ENCODE assay signal across 10 cellular contexts in the genomic region with DNA sequence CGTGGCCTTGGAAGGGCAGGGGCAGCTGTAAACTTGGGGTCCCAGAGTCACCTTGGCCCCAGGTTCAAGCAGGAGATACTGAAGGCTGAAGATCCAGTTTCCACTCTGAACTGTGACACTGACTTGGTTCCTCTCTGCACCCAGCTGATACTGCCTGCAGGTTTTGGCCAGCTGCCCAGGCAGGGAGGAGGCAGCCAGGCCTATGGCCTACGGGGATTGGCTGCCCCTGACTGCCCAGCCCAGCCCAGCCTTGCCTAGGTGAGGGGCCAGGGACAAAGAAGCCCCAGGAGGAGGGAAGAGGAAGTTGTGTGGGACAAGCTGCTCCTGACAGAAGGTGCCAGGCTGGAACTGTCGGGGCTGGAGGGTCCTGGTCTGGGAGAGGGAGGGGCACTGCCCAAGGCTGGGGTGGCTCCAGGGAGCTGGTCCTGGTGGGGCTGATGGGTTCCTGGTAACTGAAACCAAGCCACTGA. TPM values are rescaled to one million over a fixed set of nuclear protein-coding genes. Genes with fewer than 3 reads are reported as not detected.
A peak's percentile ranks its signal among the peaks of the same experiment; 100 is the strongest.
DNase-seq lines count a peak whose midpoint lies in the region; ATAC-seq and TF ChIP-seq lines count a peak whose summit lies in the region.
"Had no signal": no experiment of that assay in that cellular context is flagged by ENCODE, and none has a peak within 500 bp of the region (broad histone marks: within the 10 kb centered on the region; RNA-seq: fewer than 3 reads in every experiment).

No MANE protein-coding gene starts in this region.

- DNase-seq in HT-29 (ENCODE audit: low spot score), result peak; percentile 44
- DNase-seq in OCI-M1 (lab: John Stamatoyannopoulos, UW), result peak; percentile 75
- DNase-seq in left cardiac atrium, result no peak
- DNase-seq in OCI-M2 (lab: John Stamatoyannopoulos, UW; ENCODE audit: unreplicated experiment), result no peak
- DNase-seq in inferior parietal cortex (ENCODE audit: extremely low spot score), result no peak
- DNase-seq in KG1 (lab: John Stamatoyannopoulos, UW), result no peak
- DNase-seq in stimulated activated naive CD4-positive, alpha-beta T cell treated with Interleukin-2 at 50 U/mL for 16 hours (lab: John Stamatoyannopoulos, UW), result no peak

- peak overlapping the region; percentile 75 for H3K27ac ChIP-seq in 22Rv1
- H3K27ac ChIP-seq: esophagus muscularis mucosa had no signal

- peak; percentile 78 to 81 for ATAC-seq in left cardiac atrium

- intact Hi-C loops in left cardiac atrium (cut with DNase I), result no loop called here

- TF ChIP-seq CTCF in 22Rv1 (IDR thresholded peaks at IDR 0.05), result no peak

RNA-seq across cellular contexts. Expression of a gene that starts 51.7 kb away (rescaled TPM):
- total RNA-seq in HT-29 (2014; rRNA removed; shearing (Covaris generic)), result not detected in 2 replicates
- not detected for total RNA-seq in left cardiac atrium
- total RNA-seq: esophagus muscularis mucosa, lung microvascular endothelial cell had no signal

RNA-seq across cellular contexts. Expression of a gene that starts 55.0 kb away (rescaled TPM):
- total RNA-seq in HT-29 (2014; rRNA removed; shearing (Covaris generic)), result not detected in 2 replicates
- total RNA-seq in left cardiac atrium, result not detected
- total RNA-seq: esophagus muscularis mucosa, lung microvascular endothelial cell had no signal

Comparison
In these comparisons a context has a peak if more than half of its experiments do, and no peak if none do; other contexts are left out.
1. DNase-seq: peak in HT-29 (single experiment) and OCI-M1 (single experiment); none in left cardiac atrium (single experiment), OCI-M2 (single experiment), inferior parietal cortex (single experiment), KG1 (single experiment) and stimulated activated naive CD4-positive, alpha-beta T cell treated with Interleukin-2 at 50 U/mL for 16 hours (single experiment).